35 cellular contexts compared by ENCODE assay signal in genomic region chr4:97560009-97560408, GRCh38.
"Had no signal": no experiment of that assay in that cellular context is flagged by ENCODE, and none has a peak within 500 bp of the region (broad histone marks: within the 10 kb centered on the region; RNA-seq: fewer than 3 reads in every experiment).

No MANE protein-coding gene starts in this region.

- H3K27me3 ChIP-seq: MG63 had no signal

- H3K27ac ChIP-seq: KMS-11 had no signal

- DNase-seq: Karpas-422, Kasumi-1, MG63, MM.1S, MV-4-11, NCI-H1048, NCI-H1092, NCI-H1092 treated with DMSO at 0.1 percent for 48 hours, NCI-H1105, NCI-H1105 treated with DMSO at 0.1 percent for 48 hours, NCI-H1417, NCI-H1417 treated with DMSO at 0.1 percent for 48 hours, NCI-H1436, NCI-H1436 treated with DMSO at 0.1 percent for 48 hours, NCI-H146, NCI-H1694, NCI-H1694 treated with DMSO at 0.1 percent for 48 hours, NCI-H187, NCI-H187 treated with DMSO at 0.1 percent for 48 hours, NCI-H1930, NCI-H2029, NCI-H2029 treated with DMSO at 0.1 percent for 48 hours, NCI-H2081, NCI-H2081 treated with DMSO at 0.1 percent for 48 hours, NCI-H2107, NCI-H2171, NCI-H2171 treated with DMSO at 0.1 percent for 48 hours, NCI-H2227 treated with DMSO at 0.1 percent for 48 hours, NCI-H345, NCI-H446, NCI-H446 treated with DMSO at 0.1 percent for 48 hours, NCI-H510A, NCI-H510A treated with DMSO at 0.1 percent for 48 hours, NCI-H524 had no signal

- H3K9ac ChIP-seq: KMS-11 had no signal

- H3K36me3 ChIP-seq: MG63 had no signal

- H3K4me3 ChIP-seq: MG63 had no signal

- H3K9me3 ChIP-seq: MG63 had no signal

- H3K4me2 ChIP-seq: KMS-11 had no signal
